ENCODE assay signal across 20 cellular contexts in genomic region chr10:43115881-43116595, GRCh38.
"Had no signal": no experiment of that assay in that cellular context is flagged by ENCODE, and none has a peak within 500 bp of the region (broad histone marks: within the 10 kb centered on the region; RNA-seq: fewer than 3 reads in every experiment).

No MANE protein-coding gene starts in this region.

- DNase-seq: dermis blood vessel endothelial cell; esophagus squamous epithelium; foreskin fibroblast; islet precursor cell; mesenchymal stem cell; naive B cell; retina; stimulated activated CD4-positive, alpha-beta T cell treated with anti-CD3 and anti-CD28 coated beads, Interleukin-12 subunit alpha, Interleukin-12 subunit beta, amount 100 ng/mL, for 4 hours; stimulated activated naive CD8-positive, alpha-beta T cell treated with anti-CD3 and anti-CD28 coated beads, Interleukin-15, Interleukin-2, amounts not matched to agents 100 U/mL and 50 U/mL, for 24 hours; tibial artery; upper lobe of left lung had no signal

- H3K27me3 Mint-ChIP-seq: naive B cell had no signal

- H3K4me3 ChIP-seq: esophagus squamous epithelium, gastroesophageal sphincter, lung, psoas muscle, skin epidermis, tibial artery, upper lobe of left lung had no signal

- H3K4me3 Mint-ChIP-seq: naive B cell, nephron had no signal

- H3K27me3 ChIP-seq: esophagus squamous epithelium, gastroesophageal sphincter, upper lobe of left lung had no signal

- H3K9me3 Mint-ChIP-seq: naive B cell, nephron had no signal

- H3K9me3 ChIP-seq: esophagus squamous epithelium, gastroesophageal sphincter, psoas muscle, tibial artery, upper lobe of left lung had no signal

- H3K27ac ChIP-seq: esophagus squamous epithelium, gastroesophageal sphincter, parathyroid adenoma, psoas muscle, skin epidermis, tibial artery, upper lobe of left lung had no signal

- ATAC-seq: gastroesophageal sphincter; left lobe of liver; psoas muscle; sciatic nerve; stimulated activated naive CD8-positive, alpha-beta T cell treated with anti-CD3 and anti-CD28 coated beads, Interleukin-15, Interleukin-2, amounts not matched to agents 100 U/mL and 50 U/mL, for 24 hours had no signal

- H3K4me1 ChIP-seq: parathyroid adenoma, psoas muscle, tibial artery had no signal

- H3K36me3 Mint-ChIP-seq: naive B cell had no signal

- H3K36me3 ChIP-seq: esophagus squamous epithelium, gastroesophageal sphincter, tibial artery, upper lobe of left lung had no signal

- FAIRE-seq: colon had no signal

- H3K27ac Mint-ChIP-seq: naive B cell, nephron had no signal
